ENCODE assay signal across 21 cellular contexts in the genomic region with DNA sequence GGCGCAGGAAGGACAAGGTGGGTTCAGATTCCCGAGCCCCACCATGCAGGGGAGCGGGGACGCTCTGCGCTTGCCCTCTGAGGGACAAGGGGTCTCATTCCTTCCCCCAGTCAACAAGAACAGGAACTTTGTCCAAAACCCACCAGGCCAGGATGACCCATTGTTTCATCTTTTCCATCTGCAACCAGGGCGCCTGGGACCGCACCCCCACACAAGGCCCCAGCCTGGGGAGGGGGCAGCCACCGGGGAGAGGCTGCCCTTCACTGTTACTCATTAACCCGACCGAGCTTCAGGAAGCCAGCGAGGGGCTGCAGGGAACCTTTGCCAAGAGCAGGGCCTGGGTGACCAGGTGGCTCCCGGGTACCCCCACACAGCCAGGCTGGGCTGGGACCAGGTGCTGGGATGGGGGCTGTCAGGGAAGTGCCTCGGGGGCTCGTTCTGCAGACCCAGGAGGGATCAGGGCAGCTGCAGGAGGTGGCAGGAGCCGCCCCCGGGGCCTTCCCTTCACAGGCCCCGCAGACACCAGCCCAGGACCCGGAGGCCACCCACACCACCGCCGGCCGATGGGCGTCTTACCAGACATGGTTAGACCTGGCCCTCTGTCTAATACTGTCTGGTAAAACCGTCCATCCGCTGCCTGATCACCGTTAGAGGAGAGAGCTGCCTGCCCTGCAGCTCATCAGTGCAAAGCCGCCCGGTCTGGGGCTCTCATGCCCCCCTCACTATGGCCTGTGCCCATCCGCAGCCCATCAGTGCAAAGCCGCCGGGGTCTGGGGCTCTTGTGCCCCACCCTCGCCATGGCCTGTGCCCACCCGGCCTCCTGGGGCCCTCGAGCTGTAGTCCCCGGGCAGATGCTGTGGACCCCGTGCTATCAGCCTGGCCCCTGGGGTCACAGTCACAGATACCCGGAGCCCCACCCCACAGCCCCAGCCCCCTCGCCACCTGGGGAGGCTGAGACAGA. TPM values are rescaled to one million over a fixed set of nuclear protein-coding genes. Genes with fewer than 3 reads are reported as not detected.
DNase-seq lines count a peak whose midpoint lies in the region; ATAC-seq, FAIRE-seq and TF ChIP-seq lines count a peak whose summit lies in the region.
"Had no signal": no experiment of that assay in that cellular context is flagged by ENCODE, and none has a peak within 500 bp of the region (broad histone marks: within the 10 kb centered on the region; RNA-seq: fewer than 3 reads in every experiment).

No MANE protein-coding gene starts in this region.

- H3K4me3 ChIP-seq in right atrium auricular region = no peak overlapping the region
- H3K4me3 ChIP-seq in right cardiac atrium (ENCODE audit: low read length) = no peak overlapping the region
- H3K4me3 ChIP-seq: vagina had no signal

- H3K4me1 ChIP-seq in right atrium auricular region (peaks cover 0 to 5% of the 10 kb centered on the region in 2 donors), right cardiac atrium (ENCODE audit: control insufficient read depth, insufficient read depth, low read length) (no peaks in the 10 kb centered on the region)

- TF ChIP-seq CTCF in right atrium auricular region (IDR thresholded peaks at IDR 0.05) = no peak

- no peak for ATAC-seq in left cardiac atrium
- ATAC-seq in right cardiac atrium = no peak
- ATAC-seq: CD8-positive, alpha-beta T cell; PC-3 had no signal

- intact Hi-C loops in left cardiac atrium (cut with DNase I) = no loop called here
- intact Hi-C loops in right cardiac atrium (cut with DNase I) = no loop called here

- peaks cover 0 to 18% of the 10 kb centered on the region in 2 donors for H3K27me3 ChIP-seq in right atrium auricular region
- H3K27me3 ChIP-seq in right cardiac atrium (ENCODE audit: control insufficient read depth, insufficient read depth) = no peaks in the 10 kb centered on the region
- H3K27me3 ChIP-seq: vagina had no signal

- FAIRE-seq in GM19239 (lab: Jason Lieb, UNC) = no peak

- no peak overlapping the region for H3K27ac ChIP-seq in right atrium auricular region
- H3K27ac ChIP-seq in right cardiac atrium (ENCODE audit: low read length) = no peak overlapping the region
- H3K27ac ChIP-seq: SK-N-MC, vagina had no signal

- H3K9me3 ChIP-seq in right atrium auricular region (no peaks in the 10 kb centered on the region), right cardiac atrium (ENCODE audit: control insufficient read depth, low read length) (no peaks in the 10 kb centered on the region)
- H3K9me3 ChIP-seq: vagina had no signal

- peak; percentile 15 for DNase-seq in left cardiac atrium
- no peak for DNase-seq in right atrium auricular region (ENCODE audit: low spot score)
- DNase-seq in right cardiac atrium = peak in 2 of 3 donors; percentile 34 to 42
- no peak for DNase-seq in GM19239 (ENCODE audit: insufficient read length, low spot score)
- DNase-seq in NCI-H2107 (lab: John Stamatoyannopoulos, UW) = no peak
- no peak for DNase-seq in AG08395 (ENCODE audit: low spot score)
- DNase-seq: activated CD4-positive, alpha-beta T cell treated with anti-CD3 and anti-CD28 coated beads for 1 hour; activated effector memory CD4-positive, alpha-beta T cell treated with Interleukin-2 at 50 U/mL for 16 hours; amygdala; CD8-positive, alpha-beta T cell; HCEC 1CT; hypothalamus; Karpas-422; NCI-H1105 treated with DMSO at 0.1 percent for 48 hours; NCI-H69; PC-3; stimulated activated CD4-positive, alpha-beta T cell treated with anti-CD3 and anti-CD28 coated beads, Interleukin-2, amount 100 ng/mL, for 24 hours; T1000 had no signal

- no peaks in the 10 kb centered on the region for H3K36me3 ChIP-seq in right atrium auricular region
- H3K36me3 ChIP-seq: vagina had no signal

- 77% methylated on average over 37 of the region's 37 CpGs for WGBS in right cardiac atrium

RNA-seq across cellular contexts. Expression of gene TTLL10, which starts 4.9 kb away (rescaled TPM):
- total RNA-seq in left cardiac atrium (not detected), right atrium auricular region (not detected), right cardiac atrium (not detected)
- 0.09 TPM for polyA plus RNA-seq in right cardiac atrium
- total RNA-seq: CD8-positive, alpha-beta T cell; Daoy; vagina had no signal

RNA-seq across cellular contexts. Expression of gene TNFRSF18, which starts 37.7 kb away (rescaled TPM):
- total RNA-seq in left cardiac atrium (under 1 TPM in 1 of 2 donors, not detected in 1; 0.44 TPM), right atrium auricular region (under 1 TPM in 1 of 2 donors, not detected in 1; 0.55 TPM), right cardiac atrium (under 1 TPM in 1 of 4 donors, not detected in 3; 0.38 TPM)
- 0.14 TPM for polyA plus RNA-seq in right cardiac atrium

RNA-seq across cellular contexts. Expression of gene TNFRSF4, which starts 45.2 kb away (rescaled TPM):
- 1 to 10 TPM; 1.2 to 1.6 TPM for total RNA-seq in left cardiac atrium
- total RNA-seq in right atrium auricular region = under 1 TPM; 0.59 to 0.79 TPM
- total RNA-seq in right cardiac atrium = 1 to 10 TPM; 1.0 to 2.0 (median 1.2) TPM
- polyA plus RNA-seq in right cardiac atrium = 2.3 TPM
- total RNA-seq: Daoy, vagina had no signal

RNA-seq across cellular contexts. Expression of gene C1orf159, which starts 52.8 kb away (rescaled TPM):
- total RNA-seq in left cardiac atrium (1 to 10 TPM; 5.3 to 6.1 TPM), right atrium auricular region (1 to 10 TPM; 4.4 to 4.6 TPM), right cardiac atrium (1 to 10 TPM; 4.9 to 5.6 (median 5.4) TPM)
- polyA plus RNA-seq in right cardiac atrium = 6.8 TPM

Comparison
In these comparisons a context has a peak if more than half of its experiments do, and no peak if none do; other contexts are left out.
1. DNase-seq: peak in left cardiac atrium (single experiment) and right cardiac atrium (2 of 3); none in right atrium auricular region (single experiment), GM19239 (single experiment), NCI-H2107 (single experiment) and AG08395 (single experiment).